8 cellular contexts compared by ENCODE assay signal in genomic region chrX:151488677-151489076, GRCh38.
A peak's percentile ranks its signal among the peaks of the same experiment; 100 is the strongest.
DNase-seq lines count a peak whose midpoint lies in the region; ATAC-seq and TF ChIP-seq lines count a peak whose summit lies in the region.

No MANE protein-coding gene starts in this region.

- TF ChIP-seq POLR2A in testis (IDR thresholded peaks at IDR 0.05) = no peak
- TF ChIP-seq POLR2A in uterus (IDR thresholded peaks at IDR 0.05) = no peak

- WGBS in testis, 2 donors = 61 to 73% methylated on average over 2 of the region's 2 CpGs

- TF ChIP-seq CTCF in LNCaP clone FGC (IDR thresholded peaks at IDR 0.05; ENCODE audit: control insufficient read depth, extremely low read depth, insufficient read depth) = peak; percentile 66
- TF ChIP-seq CTCF in testis (IDR thresholded peaks at IDR 0.05) = no peak
- no peak for TF ChIP-seq CTCF in uterus (IDR thresholded peaks at IDR 0.05)

- CTCF ChIA-PET in CD8-positive, alpha-beta memory T cell (lab: Charles Lee) = interaction anchor here (0.8 kb wide), 1 partner anchor 337 kb away, joined by 3 read pairs; no protein-coding TSS in a partner anchor
- CTCF ChIA-PET in activated CD4-positive, alpha-beta memory T cell treated with anti-CD3 and anti-CD28 coated beads, Interleukin-2, amount 10 ng/mL, durations not matched to agents 7 days and 5 days (lab: Charles Lee) = interaction anchor here (0.6 kb wide), 1 partner anchor 96 kb away, joined by 3 read pairs; no protein-coding TSS in a partner anchor

- H3K27me3 Mint-ChIP-seq in CD8-positive, alpha-beta memory T cell = peaks cover 0 to 2% of the 10 kb centered on the region in 2 donors
- H3K27me3 Mint-ChIP-seq in activated CD4-positive, alpha-beta memory T cell treated with anti-CD3 and anti-CD28 coated beads, Interleukin-2, amount 10 ng/mL, durations not matched to agents 7 days and 5 days = no peaks in the 10 kb centered on the region

- no peaks in the 10 kb centered on the region for H3K4me1 ChIP-seq in CD8-positive, alpha-beta memory T cell (ENCODE audit: insufficient read depth, low read length)
- no peaks in the 10 kb centered on the region for H3K4me1 ChIP-seq in testis
- no peaks in the 10 kb centered on the region for H3K4me1 ChIP-seq in uterus

- H3K4me1 Mint-ChIP-seq in CD8-positive, alpha-beta memory T cell = no peaks in the 10 kb centered on the region
- H3K4me1 Mint-ChIP-seq in activated CD4-positive, alpha-beta memory T cell treated with anti-CD3 and anti-CD28 coated beads, Interleukin-2, amount 10 ng/mL, durations not matched to agents 7 days and 5 days = no peaks in the 10 kb centered on the region

- no peaks in the 10 kb centered on the region for H3K27me3 ChIP-seq in CD8-positive, alpha-beta memory T cell (ENCODE audit: insufficient read depth, low read length, poor library complexity, severe bottlenecking)
- H3K27me3 ChIP-seq in testis = no peaks in the 10 kb centered on the region
- H3K27me3 ChIP-seq in uterus = no peaks in the 10 kb centered on the region

- H3K9me3 ChIP-seq in CD8-positive, alpha-beta memory T cell (ENCODE audit: low read length) = no peaks in the 10 kb centered on the region
- H3K9me3 ChIP-seq in testis (no peaks in the 10 kb centered on the region), uterus (no peaks in the 10 kb centered on the region)

- H3K36me3 Mint-ChIP-seq in CD8-positive, alpha-beta memory T cell = no peaks in the 10 kb centered on the region
- H3K36me3 Mint-ChIP-seq in activated CD4-positive, alpha-beta memory T cell treated with anti-CD3 and anti-CD28 coated beads, Interleukin-2, amount 10 ng/mL, durations not matched to agents 7 days and 5 days (ENCODE audit: low read depth) = no peaks in the 10 kb centered on the region

- H3K27ac ChIP-seq in CD8-positive, alpha-beta memory T cell (ENCODE audit: low read depth, low read length) = no peak overlapping the region
- H3K27ac ChIP-seq in testis (no peak overlapping the region), uterus (no peak overlapping the region)

- peak in 3 of 5 donors; percentile 0 to 45 (median 1) for DNase-seq in CD8-positive, alpha-beta memory T cell
- DNase-seq in LNCaP clone FGC (ENCODE audit: low read depth) (no peak), testis (no peak), uterus (no peak)
- DNase-seq in activated CD4-positive, alpha-beta memory T cell treated with anti-CD3 and anti-CD28 coated beads, Interleukin-2, amount 10 ng/mL, durations not matched to agents 7 days and 5 days = peak; percentile 15
- peak; percentile 1 for DNase-seq in stimulated activated CD4-positive, alpha-beta T cell treated with anti-CD3 and anti-CD28 coated beads, Interleukin-4, amount 100 ng/mL, for 4 hours

- H3K27ac Mint-ChIP-seq in CD8-positive, alpha-beta memory T cell = peak overlapping the region in 1 of 8 donors; percentile 69
- no peak overlapping the region for H3K27ac Mint-ChIP-seq in activated CD4-positive, alpha-beta memory T cell treated with anti-CD3 and anti-CD28 coated beads, Interleukin-2, amount 10 ng/mL, durations not matched to agents 7 days and 5 days

- H3K36me3 ChIP-seq in CD8-positive, alpha-beta memory T cell (ENCODE audit: insufficient read depth, low read length) = no peaks in the 10 kb centered on the region
- H3K36me3 ChIP-seq in testis (ENCODE audit: low read depth, missing control alignments) (no peaks in the 10 kb centered on the region), uterus (no peaks in the 10 kb centered on the region)

- H3K4me3 ChIP-seq in CD8-positive, alpha-beta memory T cell (ENCODE audit: low read length) = no peak overlapping the region
- H3K4me3 ChIP-seq in LNCaP clone FGC (ENCODE audit: low read depth, low read length) (no peak overlapping the region), testis (no peak overlapping the region), uterus (no peak overlapping the region)

- POLR2A ChIA-PET in CD8-positive, alpha-beta memory T cell (lab: Charles Lee) = no interaction called here
- POLR2A ChIA-PET in activated CD4-positive, alpha-beta memory T cell treated with anti-CD3 and anti-CD28 coated beads, Interleukin-2, amount 10 ng/mL, durations not matched to agents 7 days and 5 days (lab: Charles Lee) = no interaction called here

- ATAC-seq in GM18909 (IDR thresholded peaks at IDR 0.05; ENCODE audit: poor library complexity, unreplicated experiment) (peak; percentile 82), HG02588 (IDR thresholded peaks at IDR 0.05; ENCODE audit: unreplicated experiment) (no peak)

- H3K4me3 Mint-ChIP-seq in CD8-positive, alpha-beta memory T cell = no peak overlapping the region
- H3K4me3 Mint-ChIP-seq in activated CD4-positive, alpha-beta memory T cell treated with anti-CD3 and anti-CD28 coated beads, Interleukin-2, amount 10 ng/mL, durations not matched to agents 7 days and 5 days = no peak overlapping the region

- no peaks in the 10 kb centered on the region for H3K9me3 Mint-ChIP-seq in CD8-positive, alpha-beta memory T cell
- no peaks in the 10 kb centered on the region for H3K9me3 Mint-ChIP-seq in activated CD4-positive, alpha-beta memory T cell treated with anti-CD3 and anti-CD28 coated beads, Interleukin-2, amount 10 ng/mL, durations not matched to agents 7 days and 5 days

- intact Hi-C loops in testis (cut with DNase I; ENCODE audit: low total_unique reads) = no loop called here
- intact Hi-C loops in uterus (cut with DNase I; ENCODE audit: low total_unique reads) = no loop called here

Comparison
In these comparisons a context has a peak if more than half of its experiments do, and no peak if none do; other contexts are left out.
1. DNase-seq: peak in CD8-positive, alpha-beta memory T cell (3 of 5), activated CD4-positive, alpha-beta memory T cell treated with anti-CD3 and anti-CD28 coated beads, Interleukin-2, amount 10 ng/mL, durations not matched to agents 7 days and 5 days (single experiment) and stimulated activated CD4-positive, alpha-beta T cell treated with anti-CD3 and anti-CD28 coated beads, Interleukin-4, amount 100 ng/mL, for 4 hours (2 of 2); none in LNCaP clone FGC (single experiment), testis (single experiment) and uterus (0 of 2).